ENCODE assay signal across 28 cellular contexts in genomic region chr11:87212891-87213290, GRCh38.
DNase-seq lines count a peak whose midpoint lies in the region; ATAC-seq, FAIRE-seq and TF ChIP-seq lines count a peak whose summit lies in the region.
"Had no signal": no experiment of that assay in that cellular context is flagged by ENCODE, and none has a peak within 500 bp of the region (broad histone marks: within the 10 kb centered on the region; RNA-seq: fewer than 3 reads in every experiment).

No MANE protein-coding gene starts in this region.

- peaks cover 6% of the 10 kb centered on the region for H3K36me3 Mint-ChIP-seq in natural killer cell

- peak overlapping the region; percentile 45 to 72 for H3K27ac Mint-ChIP-seq in natural killer cell
- H3K27ac Mint-ChIP-seq: activated naive CD4-positive, alpha-beta T cell treated with anti-CD3 and anti-CD28 coated beads for 36 hours; brain; IgD-negative memory B cell had no signal

- DNase-seq in ELR (ENCODE audit: low read depth) = peak; percentile 12
- peak; percentile 13 for DNase-seq in HTR-8/SVneo (ENCODE audit: insufficient read length, low spot score)
- no peak for DNase-seq in natural killer cell
- DNase-seq in DMS153 (lab: John Stamatoyannopoulos, UW) = no peak
- no peak for DNase-seq in DMS 273 treated with DMSO at 0.1 percent for 48 hours (lab: John Stamatoyannopoulos, UW)
- DNase-seq in UCSD-AML1 (lab: John Stamatoyannopoulos, UW; ENCODE audit: unreplicated experiment) = no peak
- DNase-seq: activated CD4-positive, alpha-beta T cell treated with anti-CD3 and anti-CD28 coated beads, Interleukin-2, amount 50 U/mL, for 1 hour; activated naive CD4-positive, alpha-beta T cell treated with anti-CD3 and anti-CD28 coated beads for 36 hours; activated T-cell treated with anti-CD3 and anti-CD28 coated beads, Interleukin-2, amount 50 U/mL, for 72 hours; adrenal gland; C1 segment of cervical spinal cord; Caco-2; heart left ventricle; mucosa of descending colon; NCI-H1092; NCI-H187; NCI-H2171 treated with DMSO at 0.1 percent for 48 hours; NCI-H524; nephron progenitor cell; ovary; SHP77; stimulated activated CD4-positive, alpha-beta T cell treated with anti-CD3 and anti-CD28 coated beads, Interleukin-2, amount 100 ng/mL, for 24 hours; SW 1271; T-helper 9 cell had no signal

- peaks cover 9 to 10% of the 10 kb centered on the region in 2 donors for H3K4me1 Mint-ChIP-seq in natural killer cell
- H3K4me1 Mint-ChIP-seq: nephron progenitor cell had no signal

- peak overlapping the region; percentile 25 for H3K4me3 Mint-ChIP-seq in natural killer cell
- H3K4me3 Mint-ChIP-seq: activated naive CD4-positive, alpha-beta T cell treated with anti-CD3 and anti-CD28 coated beads for 36 hours; brain; nephron progenitor cell had no signal

- ATAC-seq in natural killer cell = no peak
- ATAC-seq: heart left ventricle, mucosa of descending colon, Panc1 had no signal

- no peaks in the 10 kb centered on the region for H3K27me3 Mint-ChIP-seq in natural killer cell (ENCODE audit: low read depth in 2 of 2)
- H3K27me3 Mint-ChIP-seq: IgD-negative memory B cell had no signal

- TF ChIP-seq CTCF in natural killer cell (IDR thresholded peaks at IDR 0.05) = no peak

- FAIRE-seq in HTR-8/SVneo (lab: Jason Lieb, UNC) (no peak), colon (lab: Jason Lieb, UNC) (peak; percentile 51)

- intact Hi-C loops in natural killer cell (cut with micrococcal nuclease) = no loop called here

- peaks cover 0 to 4% of the 10 kb centered on the region in 2 donors for H3K9me3 Mint-ChIP-seq in natural killer cell

Comparison
In these comparisons a context has a peak if more than half of its experiments do, and no peak if none do; other contexts are left out.
1. DNase-seq: peak in ELR (single experiment) and HTR-8/SVneo (single experiment); none in natural killer cell (single experiment), DMS153 (single experiment), DMS 273 treated with DMSO at 0.1 percent for 48 hours (single experiment) and UCSD-AML1 (single experiment).